In the genomic region with DNA sequence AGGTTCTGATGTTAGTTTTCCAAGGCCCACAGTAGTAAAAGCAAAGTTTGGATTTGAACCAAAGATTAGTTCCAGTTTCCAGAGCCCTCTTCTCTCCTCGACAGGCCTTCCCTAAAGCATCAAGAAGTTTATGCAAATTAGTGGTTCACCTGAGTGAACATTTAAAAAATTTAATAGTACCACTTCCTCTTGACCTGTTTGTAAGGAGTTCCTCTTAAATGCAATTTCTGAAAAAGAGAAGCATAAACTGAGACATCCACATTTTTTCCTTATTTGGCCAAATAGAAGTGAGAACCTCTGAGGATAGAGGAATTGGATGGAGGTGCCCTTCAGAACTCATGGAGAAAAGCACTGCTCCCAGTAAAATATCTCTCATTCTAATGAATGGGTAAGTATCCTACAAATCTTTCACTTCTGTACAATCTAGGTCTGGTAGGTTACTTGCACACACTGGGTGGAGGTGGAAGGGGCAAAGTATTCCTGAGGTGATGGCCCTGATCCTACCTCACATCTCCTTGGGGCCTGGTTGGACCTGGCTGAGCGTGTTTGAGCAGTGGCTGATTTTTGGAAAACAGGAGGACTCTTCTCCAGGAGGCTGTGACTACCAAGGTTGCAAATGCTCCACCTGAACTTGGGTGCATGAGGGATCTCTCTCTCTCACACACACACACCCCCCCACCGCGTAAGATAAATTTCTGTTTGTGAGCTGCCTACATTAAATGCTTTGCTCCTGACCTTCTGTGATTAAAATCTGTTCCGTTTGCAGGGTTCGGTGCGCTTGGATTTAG, we compare ENCODE assay signal across 8 cellular contexts. TPM values are rescaled to one million over a fixed set of nuclear protein-coding genes. Genes with fewer than 3 reads are reported as not detected.
DNase-seq lines count a peak whose midpoint lies in the region; ATAC-seq and TF ChIP-seq lines count a peak whose summit lies in the region.

No MANE protein-coding gene starts in this region.

- DNase-seq in ELF-1 (ENCODE audit: low read depth, low spot score) = peak; percentile 8
- DNase-seq in coronary artery (ENCODE audit: low spot score) = no peak
- DNase-seq in neural crest cell (ENCODE audit: low read depth, low spot score) = no peak
- no peak for DNase-seq in NCI-H510A treated with DMSO at 0.1 percent for 48 hours (lab: John Stamatoyannopoulos, UW)
- no peak for DNase-seq in NK-92 (lab: John Stamatoyannopoulos, UW; ENCODE audit: unreplicated experiment)
- DNase-seq in NK-92 treated with Interleukin-12 subunit alpha and Interleukin-12 subunit beta, amount 100 ng/mL, for 24 hours (lab: John Stamatoyannopoulos, UW) = no peak

- peaks cover 13% of the 10 kb centered on the region for H3K4me1 Mint-ChIP-seq in neural crest cell

- peak; percentile 28 for ATAC-seq in GM19468 (IDR thresholded peaks at IDR 0.05; ENCODE audit: extremely low read depth, unreplicated experiment)
- peak; percentile 52 for ATAC-seq in HG03565 (IDR thresholded peaks at IDR 0.05; ENCODE audit: unreplicated experiment)

- no peaks in the 10 kb centered on the region for H3K36me3 Mint-ChIP-seq in neural crest cell (ENCODE audit: low read depth)

- H3K4me3 ChIP-seq in coronary artery = peak overlapping the region; percentile 87

- peaks cover 3% of the 10 kb centered on the region for H3K27me3 Mint-ChIP-seq in neural crest cell (ENCODE audit: low read depth)

- H3K4me3 Mint-ChIP-seq in neural crest cell = peak overlapping the region; percentile 92

- H3K9me3 Mint-ChIP-seq in neural crest cell = no peaks in the 10 kb centered on the region

- H3K27ac ChIP-seq in coronary artery = peak overlapping the region; percentile 93 to 96

- H3K27ac Mint-ChIP-seq in neural crest cell (ENCODE audit: unreplicated experiment) = no peak overlapping the region

- TF ChIP-seq CTCF in coronary artery (IDR thresholded peaks at IDR 0.05) = no peak
- no peak for TF ChIP-seq CTCF in neural crest cell (conservative IDR thresholded peaks at IDR 0.05)

RNA-seq across cellular contexts. Expression of a gene that starts 1.0 kb away (rescaled TPM):
- total RNA-seq in neural crest cell = 21.0 and 23.5 TPM in 2 replicates
